1 cellular context compared by ENCODE assay signal in the genomic region with DNA sequence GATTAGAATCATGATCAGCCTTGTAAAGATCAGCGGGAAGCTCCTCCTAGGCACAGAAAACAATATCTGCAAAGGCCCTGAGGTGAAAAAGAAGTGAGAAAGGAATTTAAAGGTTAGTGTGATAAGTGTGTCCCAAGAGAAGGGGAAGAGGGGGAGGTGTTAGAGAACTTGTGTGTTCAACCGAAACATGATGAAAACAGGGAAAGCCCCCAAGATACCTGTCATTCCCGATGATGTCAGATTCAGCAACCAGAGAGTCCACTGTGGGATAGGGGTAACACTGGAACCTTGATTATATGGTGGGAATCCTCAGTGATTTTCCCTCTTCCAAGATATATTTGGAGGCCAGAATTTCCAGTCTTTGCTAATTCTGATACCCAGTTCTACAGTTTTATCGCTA.
TF ChIP-seq lines count a peak whose summit lies in the region.

No MANE protein-coding gene starts in this region.

TF ChIP-seq in GM23338, 12 proteins besides CTCF, POLR2A, EP300 and RAD21 (continued from another document):
- TF ChIP-seq, protein P1, sequence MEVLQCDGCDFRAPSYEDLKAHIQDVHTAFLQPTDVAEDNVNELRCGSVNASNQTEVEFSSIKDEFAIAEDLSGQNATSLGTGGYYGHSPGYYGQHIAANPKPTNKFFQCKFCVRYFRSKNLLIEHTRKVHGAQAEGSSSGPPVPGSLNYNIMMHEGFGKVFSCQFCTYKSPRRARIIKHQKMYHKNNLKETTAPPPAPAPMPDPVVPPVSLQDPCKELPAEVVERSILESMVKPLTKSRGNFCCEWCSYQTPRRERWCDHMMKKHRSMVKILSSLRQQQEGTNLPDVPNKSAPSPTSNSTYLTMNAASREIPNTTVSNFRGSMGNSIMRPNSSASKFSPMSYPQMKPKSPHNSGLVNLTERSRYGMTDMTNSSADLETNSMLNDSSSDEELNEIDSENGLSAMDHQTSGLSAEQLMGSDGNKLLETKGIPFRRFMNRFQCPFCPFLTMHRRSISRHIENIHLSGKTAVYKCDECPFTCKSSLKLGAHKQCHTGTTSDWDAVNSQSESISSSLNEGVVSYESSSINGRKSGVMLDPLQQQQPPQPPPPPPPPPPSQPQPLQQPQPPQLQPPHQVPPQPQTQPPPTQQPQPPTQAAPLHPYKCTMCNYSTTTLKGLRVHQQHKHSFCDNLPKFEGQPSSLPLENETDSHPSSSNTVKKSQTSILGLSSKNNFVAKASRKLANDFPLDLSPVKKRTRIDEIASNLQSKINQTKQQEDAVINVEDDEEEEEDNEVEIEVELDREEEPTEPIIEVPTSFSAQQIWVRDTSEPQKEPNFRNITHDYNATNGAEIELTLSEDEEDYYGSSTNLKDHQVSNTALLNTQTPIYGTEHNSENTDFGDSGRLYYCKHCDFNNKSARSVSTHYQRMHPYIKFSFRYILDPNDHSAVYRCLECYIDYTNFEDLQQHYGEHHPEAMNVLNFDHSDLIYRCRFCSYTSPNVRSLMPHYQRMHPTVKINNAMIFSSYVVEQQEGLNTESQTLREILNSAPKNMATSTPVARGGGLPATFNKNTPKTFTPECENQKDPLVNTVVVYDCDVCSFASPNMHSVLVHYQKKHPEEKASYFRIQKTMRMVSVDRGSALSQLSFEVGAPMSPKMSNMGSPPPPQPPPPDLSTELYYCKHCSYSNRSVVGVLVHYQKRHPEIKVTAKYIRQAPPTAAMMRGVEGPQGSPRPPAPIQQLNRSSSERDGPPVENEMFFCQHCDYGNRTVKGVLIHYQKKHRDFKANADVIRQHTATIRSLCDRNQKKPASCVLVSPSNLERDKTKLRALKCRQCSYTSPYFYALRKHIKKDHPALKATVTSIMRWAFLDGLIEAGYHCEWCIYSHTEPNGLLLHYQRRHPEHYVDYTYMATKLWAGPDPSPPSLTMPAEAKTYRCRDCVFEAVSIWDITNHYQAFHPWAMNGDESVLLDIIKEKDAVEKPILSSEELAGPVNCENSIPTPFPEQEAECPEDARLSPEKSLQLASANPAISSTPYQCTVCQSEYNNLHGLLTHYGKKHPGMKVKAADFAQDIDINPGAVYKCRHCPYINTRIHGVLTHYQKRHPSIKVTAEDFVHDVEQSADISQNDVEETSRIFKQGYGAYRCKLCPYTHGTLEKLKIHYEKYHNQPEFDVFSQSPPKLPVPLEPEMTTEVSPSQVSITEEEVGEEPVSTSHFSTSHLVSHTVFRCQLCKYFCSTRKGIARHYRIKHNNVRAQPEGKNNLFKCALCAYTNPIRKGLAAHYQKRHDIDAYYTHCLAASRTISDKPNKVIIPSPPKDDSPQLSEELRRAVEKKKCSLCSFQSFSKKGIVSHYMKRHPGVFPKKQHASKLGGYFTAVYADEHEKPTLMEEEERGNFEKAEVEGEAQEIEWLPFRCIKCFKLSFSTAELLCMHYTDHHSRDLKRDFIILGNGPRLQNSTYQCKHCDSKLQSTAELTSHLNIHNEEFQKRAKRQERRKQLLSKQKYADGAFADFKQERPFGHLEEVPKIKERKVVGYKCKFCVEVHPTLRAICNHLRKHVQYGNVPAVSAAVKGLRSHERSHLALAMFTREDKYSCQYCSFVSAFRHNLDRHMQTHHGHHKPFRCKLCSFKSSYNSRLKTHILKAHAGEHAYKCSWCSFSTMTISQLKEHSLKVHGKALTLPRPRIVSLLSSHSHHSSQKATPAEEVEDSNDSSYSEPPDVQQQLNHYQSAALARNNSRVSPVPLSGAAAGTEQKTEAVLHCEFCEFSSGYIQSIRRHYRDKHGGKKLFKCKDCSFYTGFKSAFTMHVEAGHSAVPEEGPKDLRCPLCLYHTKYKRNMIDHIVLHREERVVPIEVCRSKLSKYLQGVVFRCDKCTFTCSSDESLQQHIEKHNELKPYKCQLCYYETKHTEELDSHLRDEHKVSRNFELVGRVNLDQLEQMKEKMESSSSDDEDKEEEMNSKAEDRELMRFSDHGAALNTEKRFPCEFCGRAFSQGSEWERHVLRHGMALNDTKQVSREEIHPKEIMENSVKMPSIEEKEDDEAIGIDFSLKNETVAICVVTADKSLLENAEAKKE (CRISPR knock-in tag; IDR thresholded peaks at IDR 0.05): no peak
- TF ChIP-seq CREB1 (CRISPR knock-in tag; IDR thresholded peaks at IDR 0.05; ENCODE audit: low read depth): no peak
- no peak for TF ChIP-seq NANOG (IDR thresholded peaks at IDR 0.05; ENCODE audit: borderline replicate concordance)
- TF ChIP-seq EZH2 (IDR thresholded peaks at IDR 0.05; ENCODE audit: low read depth, unreplicated experiment): no peak
- no peak for TF ChIP-seq REST (IDR thresholded peaks at IDR 0.05; ENCODE audit: unreplicated experiment)
TF ChIP-seq in GM23338: peak in this region for 0.
